2 cellular contexts compared by ENCODE assay signal in the genomic region with DNA sequence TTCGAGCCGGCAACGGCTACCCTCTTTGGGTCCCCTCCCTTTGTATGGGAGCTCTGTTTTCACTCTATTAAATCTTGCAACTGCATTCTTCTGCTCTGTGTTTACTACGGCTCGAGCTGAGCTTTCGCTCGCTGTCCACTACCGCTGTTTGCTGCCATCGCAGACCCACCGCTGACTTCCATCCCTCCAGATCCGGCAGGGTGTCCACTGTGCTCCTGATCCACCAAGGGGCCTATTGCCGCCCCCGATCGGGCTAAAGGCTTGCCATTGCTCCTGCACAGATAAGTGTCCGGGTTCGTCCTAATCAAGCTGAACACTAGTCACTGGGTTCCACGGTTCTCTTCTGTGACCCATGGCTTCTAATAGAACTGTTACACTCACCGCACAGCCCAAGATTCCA.
DNase-seq lines count a peak whose midpoint lies in the region; TF ChIP-seq lines count a peak whose summit lies in the region.
"Not testable (repeated sequence)": the region's sequence is repeated elsewhere in the genome, so short reads cannot be mapped to it uniquely, and the experiment has no call there.

No MANE protein-coding gene starts in this region.

- H3K4ac ChIP-seq in H9 (ENCODE audit: low read depth, low read length) = not testable (repeated sequence)

- not testable (repeated sequence) for H4K20me1 ChIP-seq in H9 (ENCODE audit: control insufficient read depth, insufficient read depth, insufficient read length)

- not testable (repeated sequence) for H2BK20ac ChIP-seq in H9 (ENCODE audit: low read depth, low read length, poor library complexity, severe bottlenecking)

- H3K27me3 Mint-ChIP-seq in H9 (ENCODE audit: low read depth); endodermal cell (ENCODE audit: insufficient read depth): not testable (repeated sequence)

- H3K9me3 ChIP-seq in H9 (ENCODE audit: control insufficient read depth, low read depth, low read length); endodermal cell (ENCODE audit: control insufficient read depth, low read length): not testable (repeated sequence)

- H3K27ac ChIP-seq in H9 (ENCODE audit: insufficient read length, low read depth, low read length); endodermal cell (ENCODE audit: low read depth, low read length): not testable (repeated sequence)

- H2BK15ac ChIP-seq in H9 (ENCODE audit: low read depth, low read length) = not testable (repeated sequence)

- H3K79me2 ChIP-seq in H9 (ENCODE audit: insufficient read depth, low read length) = not testable (repeated sequence)

- H3K36me3 Mint-ChIP-seq in H9 (ENCODE audit: insufficient read depth in 1 of 3, low read depth in 3 of 3) = not testable (repeated sequence)
- peaks cover 15% of the 10 kb centered on the region for H3K36me3 Mint-ChIP-seq in endodermal cell (ENCODE audit: low read depth)

- H3K4me3 Mint-ChIP-seq in H9, endodermal cell: not testable (repeated sequence)

- not testable (repeated sequence) for H2AK5ac ChIP-seq in H9 (ENCODE audit: insufficient read length, low read length)

- H3K9ac ChIP-seq in H9 (ENCODE audit: extremely low read depth, insufficient read length, low read length); endodermal cell (ENCODE audit: extremely low read depth, low read length, poor library complexity, severe bottlenecking): not testable (repeated sequence)

- not testable (repeated sequence) for H3K4me2 ChIP-seq in H9 (ENCODE audit: insufficient read depth, insufficient read length, low read length)

- H3K4me1 ChIP-seq in H9 (ENCODE audit: insufficient read depth, low read length); endodermal cell (ENCODE audit: control insufficient read depth, insufficient read depth, low read length): not testable (repeated sequence)

- not testable (repeated sequence) for TF ChIP-seq CTCF in H9 (conservative IDR thresholded peaks at IDR 0.05); endodermal cell (conservative IDR thresholded peaks at IDR 0.05)

- not testable (repeated sequence) for H3K56ac ChIP-seq in H9 (ENCODE audit: insufficient read length, low read depth, low read length)

- H4K5ac ChIP-seq in H9 (ENCODE audit: insufficient read length, low read depth, low read length) = not testable (repeated sequence)

- H3K27me3 ChIP-seq in H9 (ENCODE audit: insufficient read depth, low read length); endodermal cell (ENCODE audit: control insufficient read depth, insufficient read depth, low read length, poor library complexity, severe bottlenecking): not testable (repeated sequence)

- not testable (repeated sequence) for H2AFZ ChIP-seq in H9 (ENCODE audit: low read length)

- not testable (repeated sequence) for H2BK5ac ChIP-seq in H9 (ENCODE audit: insufficient read length, low read length)

- WGBS in H9 (ENCODE audit: extremely low coverage, insufficient read length, low lambda C conversion rate) = no CpG with 5 or more reads among the region's 18 CpGs
- 94 to 96% methylated on average over 12 to 16 of the region's 18 CpGs for WGBS in endodermal cell (ENCODE audit: insufficient coverage in 1 of 2, insufficient read length in 1 of 2), 2 experiments

- H3K79me1 ChIP-seq in H9 (ENCODE audit: insufficient read depth, low read depth, low read length, poor library complexity, severe bottlenecking) = not testable (repeated sequence)

- not testable (repeated sequence) for H3K23me2 ChIP-seq in H9 (ENCODE audit: insufficient read length, low read depth, low read length, poor library complexity, severe bottlenecking)

- H3K18ac ChIP-seq in H9 (ENCODE audit: insufficient read length, low read depth, low read length) = not testable (repeated sequence)

- not testable (repeated sequence) for DNase-seq in H9, endodermal cell

- H3K4me1 Mint-ChIP-seq in H9 = peaks cover 5 to 11% of the 10 kb centered on the region in 2 experiments; a peak in 3 of 4 replicates
- peaks cover 34% of the 10 kb centered on the region for H3K4me1 Mint-ChIP-seq in endodermal cell

- H3K36me3 ChIP-seq in endodermal cell (ENCODE audit: control insufficient read depth, insufficient read depth, low read length) = not testable (repeated sequence)

- not testable (repeated sequence) for H3K9me3 Mint-ChIP-seq in H9, endodermal cell

- H2BK120ac ChIP-seq in H9 (ENCODE audit: low read depth, low read length, poor library complexity, severe bottlenecking) = not testable (repeated sequence)

- H3K27ac Mint-ChIP-seq in H9 (peak overlapping the region in 2 of 3 experiments; percentile 62 to 69; a peak in 3 of 7 replicates), endodermal cell (peak overlapping the region; percentile 53)

- H4K8ac ChIP-seq in H9 (replicated peaks; ENCODE audit: insufficient read length, low read depth, low read length) = not testable (repeated sequence)

- H4K91ac ChIP-seq in H9 (ENCODE audit: insufficient read length, low read depth, low read length) = not testable (repeated sequence)

- not testable (repeated sequence) for H3K4me3 ChIP-seq in endodermal cell (ENCODE audit: low read length)

- H3K14ac ChIP-seq in H9 (ENCODE audit: insufficient read depth, low read length) = not testable (repeated sequence)

- H2BK12ac ChIP-seq in H9 (ENCODE audit: insufficient read length, low read depth, low read length) = not testable (repeated sequence)

- H3K23ac ChIP-seq in H9 (ENCODE audit: insufficient read length, low read depth, low read length) = not testable (repeated sequence)

- H3T11ph ChIP-seq in H9 (ENCODE audit: low read length) = not testable (repeated sequence)
